ENCODE assay signal across 12 cellular contexts in genomic region chr17:74519951-74520553, GRCh38. TPM values are rescaled to one million over a fixed set of nuclear protein-coding genes. Genes with fewer than 3 reads are reported as not detected.
DNase-seq lines count a peak whose midpoint lies in the region; ATAC-seq, FAIRE-seq and TF ChIP-seq lines count a peak whose summit lies in the region.
"Had no signal": no experiment of that assay in that cellular context is flagged by ENCODE, and none has a peak within 500 bp of the region (broad histone marks: within the 10 kb centered on the region; RNA-seq: fewer than 3 reads in every experiment).

No MANE protein-coding gene starts in this region.

- H3K27ac ChIP-seq in coronary artery (peak overlapping the region; percentile 27 to 80), neutrophil (peak overlapping the region; percentile 100), uterus (no peak overlapping the region)

- TF ChIP-seq CTCF in coronary artery (IDR thresholded peaks at IDR 0.05) (no peak), neutrophil (IDR thresholded peaks at IDR 0.05) (peak; percentile 45), uterus (IDR thresholded peaks at IDR 0.05) (no peak)

- in situ Hi-C loops in KBM-7 (cut with MboI; ENCODE audit: low pct_unique_long_range_greater_than_20kb, low sequenced_read_pairs): no loop called here

- no peak for ATAC-seq in HG02973 (IDR thresholded peaks at IDR 0.05; ENCODE audit: unreplicated experiment)

- no peak overlapping the region for H3K4me3 ChIP-seq in coronary artery
- peak overlapping the region; percentile 45 to 53 for H3K4me3 ChIP-seq in neutrophil (ENCODE audit: low read depth in 1 of 2, low read length in 1 of 2)
- no peak overlapping the region for H3K4me3 ChIP-seq in uterus

- no peaks in the 10 kb centered on the region for H3K27me3 ChIP-seq in neutrophil
- no peaks in the 10 kb centered on the region for H3K27me3 ChIP-seq in uterus

- H3K4me1 ChIP-seq in neutrophil (ENCODE audit: control insufficient read depth in 1 of 2, insufficient read depth in 1 of 2, low read depth in 1 of 2, low read length in 1 of 2) (peaks cover 61 to 67% of the 10 kb centered on the region in 2 experiments), uterus (no peaks in the 10 kb centered on the region)

- intact Hi-C loops in uterus (cut with DNase I; ENCODE audit: low total_unique reads): no loop called here

- H3K9me3 ChIP-seq in neutrophil: no peaks in the 10 kb centered on the region
- no peaks in the 10 kb centered on the region for H3K9me3 ChIP-seq in uterus

- DNase-seq in D341Med (ENCODE audit: low spot score) (peak; percentile 22), KBM-7 (peak; percentile 88), coronary artery (ENCODE audit: low spot score) (peak; percentile 26), uterus (no peak), NCI-H128 (lab: John Stamatoyannopoulos, UW; ENCODE audit: unreplicated experiment) (no peak), GM12892 (ENCODE audit: insufficient read length) (no peak)
- DNase-seq: activated gamma-delta T cell, DND-41, SW 1271 had no signal

- no peak for TF ChIP-seq POLR2A in uterus (IDR thresholded peaks at IDR 0.05)
- no peak for TF ChIP-seq POLR2A in GM12892 (IDR thresholded peaks at IDR 0.05; ENCODE audit: low read depth, low read length)

- FAIRE-seq in GM12892 (lab: Jason Lieb, UNC): no peak

- peaks cover 19% of the 10 kb centered on the region for H3K36me3 ChIP-seq in neutrophil
- no peaks in the 10 kb centered on the region for H3K36me3 ChIP-seq in uterus

RNA-seq across cellular contexts. Expression of gene CD300LB, which starts 11.2 kb away (rescaled TPM):
- under 1 TPM in 2 of 4 donors, not detected in 2; 0.48 to 0.59 TPM for total RNA-seq in uterus
- 0.74 TPM for polyA plus RNA-seq in GM12892 (2012; ENCODE audit: missing spikeins)

RNA-seq across cellular contexts. Expression of gene CD300C, which starts 25.9 kb away (rescaled TPM):
- under 1 TPM in 2 of 4 donors, not detected in 2; 0.21 to 0.27 TPM for total RNA-seq in uterus
- polyA plus RNA-seq in GM12892 (2012; ENCODE audit: missing spikeins): 0.17 TPM

RNA-seq across cellular contexts. Expression of gene CD300H, which starts 47.3 kb away (rescaled TPM):
- not detected for total RNA-seq in uterus
- polyA plus RNA-seq in GM12892 (2012; ENCODE audit: missing spikeins): not detected
- total RNA-seq: omental fat pad had no signal

RNA-seq across cellular contexts. Expression of gene CD300A, which starts 53.6 kb away (rescaled TPM):
- 10 to 100 TPM in 1 of 4 donors, 1 to 10 TPM in 2, not detected in 1; 3.2 to 10.9 (median 4.0) TPM for total RNA-seq in uterus
- 70.3 TPM for polyA plus RNA-seq in GM12892 (2012; ENCODE audit: missing spikeins)

Comparison
In these comparisons a context has a peak if more than half of its experiments do, and no peak if none do; other contexts are left out.
1. DNase-seq: peak in D341Med (single experiment), KBM-7 (single experiment) and coronary artery (single experiment); none in uterus (0 of 2), NCI-H128 (single experiment) and GM12892 (single experiment).
2. H3K27ac ChIP-seq: peak in coronary artery (2 of 2) and neutrophil (single experiment); none in uterus (0 of 2).
3. H3K4me3 ChIP-seq: peak in neutrophil (2 of 2); none in coronary artery (single experiment) and uterus (0 of 2).